1 cellular context compared by ENCODE assay signal in the genomic region with DNA sequence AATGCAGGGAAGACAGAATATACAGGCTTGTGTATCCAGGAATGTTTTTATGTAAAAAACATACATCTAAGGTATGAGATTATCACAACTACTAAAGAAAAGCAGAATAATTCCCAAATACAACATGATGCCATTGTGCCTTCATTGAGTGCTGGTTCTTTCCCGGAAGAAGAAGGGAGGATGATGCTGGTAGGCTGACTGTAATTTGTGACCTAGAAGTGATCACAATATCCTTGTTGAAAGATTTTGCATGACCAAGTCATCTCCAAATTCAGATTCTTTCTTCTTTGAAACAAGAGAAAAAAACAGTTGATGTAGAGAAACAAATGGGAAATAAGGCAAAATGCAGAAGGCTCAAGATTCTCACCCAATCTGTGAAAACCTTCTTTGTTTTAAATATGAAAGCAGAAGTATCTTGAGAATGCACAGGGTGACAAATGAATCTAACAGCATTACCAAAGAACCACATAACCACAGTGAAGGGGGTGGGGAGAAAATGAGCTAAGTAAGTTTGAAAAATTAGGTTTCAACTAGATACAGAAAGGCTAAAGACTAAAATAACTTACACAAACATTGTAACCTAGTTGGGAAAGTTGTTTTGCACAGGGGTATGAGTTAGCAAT.
TF ChIP-seq lines count a peak whose summit lies in the region.

No MANE protein-coding gene starts in this region.

TF ChIP-seq in GM23338, 12 proteins besides CTCF, POLR2A, EP300 and RAD21 (continued from another document):
- no peak for TF ChIP-seq ZNF331 (CRISPR knock-in tag; IDR thresholded peaks at IDR 0.05; ENCODE audit: low read depth)
- TF ChIP-seq, protein P1, sequence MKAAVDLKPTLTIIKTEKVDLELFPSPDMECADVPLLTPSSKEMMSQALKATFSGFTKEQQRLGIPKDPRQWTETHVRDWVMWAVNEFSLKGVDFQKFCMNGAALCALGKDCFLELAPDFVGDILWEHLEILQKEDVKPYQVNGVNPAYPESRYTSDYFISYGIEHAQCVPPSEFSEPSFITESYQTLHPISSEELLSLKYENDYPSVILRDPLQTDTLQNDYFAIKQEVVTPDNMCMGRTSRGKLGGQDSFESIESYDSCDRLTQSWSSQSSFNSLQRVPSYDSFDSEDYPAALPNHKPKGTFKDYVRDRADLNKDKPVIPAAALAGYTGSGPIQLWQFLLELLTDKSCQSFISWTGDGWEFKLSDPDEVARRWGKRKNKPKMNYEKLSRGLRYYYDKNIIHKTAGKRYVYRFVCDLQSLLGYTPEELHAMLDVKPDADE (IDR thresholded peaks at IDR 0.05): no peak
- no peak for TF ChIP-seq JUNB (IDR thresholded peaks at IDR 0.05; ENCODE audit: unreplicated experiment)
- TF ChIP-seq STAT1 (IDR thresholded peaks at IDR 0.05; ENCODE audit: unreplicated experiment): no peak
